ENCODE assay signal across 8 cellular contexts in the genomic region with DNA sequence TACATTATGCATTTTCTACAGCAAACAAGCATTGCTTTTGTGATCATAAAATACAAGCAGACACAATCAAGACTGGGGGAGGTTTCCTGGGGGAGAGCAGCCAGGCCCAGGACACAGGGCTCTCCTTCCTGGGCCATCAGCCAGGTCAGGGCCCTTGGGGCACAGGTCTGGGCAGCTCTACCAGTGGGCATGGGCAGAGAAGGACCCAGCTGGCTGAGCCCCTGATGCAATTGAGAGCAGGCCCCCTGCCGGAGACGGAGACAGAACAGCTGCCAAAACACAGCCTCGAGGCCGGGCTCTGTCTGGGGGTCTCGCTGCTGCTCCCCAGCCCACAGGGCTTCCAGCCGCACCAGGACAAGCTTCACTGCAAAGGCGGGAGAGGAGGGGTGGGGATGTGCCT. TPM values are rescaled to one million over a fixed set of nuclear protein-coding genes. Genes with fewer than 3 reads are reported as not detected.
"Had no signal": no experiment of that assay in that cellular context is flagged by ENCODE, and none has a peak within 500 bp of the region (broad histone marks: within the 10 kb centered on the region; RNA-seq: fewer than 3 reads in every experiment).

No MANE protein-coding gene starts in this region.

RNA-seq across cellular contexts. Expression of gene BCAR1, which starts 10.8 kb away (rescaled TPM):
- total RNA-seq: activated naive CD8-positive, alpha-beta T cell treated with anti-CD3 and anti-CD28 coated beads, Interleukin-2, amount 10 ng/mL, durations not matched to agents 7 days and 5 days; natural killer cell treated with Interleukin-12 subunit alpha and Interleukin-12 subunit beta and Interleukin-15 and Interleukin-18, amount 100 ng/mL, for 72 hours; T-helper 1 cell treated with Interleukin-12 subunit alpha and Interleukin-12 subunit beta and Interleukin-4 antibody, amounts not matched to agents 30 ng/mL and 1 ng/mL, for 36 hours had no signal

RNA-seq across cellular contexts. Expression of gene CTRB1, which starts 21.8 kb away (rescaled TPM):
- total RNA-seq: activated naive CD8-positive, alpha-beta T cell treated with anti-CD3 and anti-CD28 coated beads, Interleukin-2, amount 10 ng/mL, durations not matched to agents 7 days and 5 days; dermis blood vessel endothelial cell; gastroesophageal sphincter; liver; natural killer cell treated with Interleukin-12 subunit alpha and Interleukin-12 subunit beta and Interleukin-15 and Interleukin-18, amount 100 ng/mL, for 72 hours; skeletal muscle tissue; T-helper 1 cell treated with Interleukin-12 subunit alpha and Interleukin-12 subunit beta and Interleukin-4 antibody, amounts not matched to agents 30 ng/mL and 1 ng/mL, for 36 hours had no signal
- polyA plus RNA-seq: keratinocyte, liver had no signal

RNA-seq across cellular contexts. Expression of gene CTRB2, which starts 33.7 kb away (rescaled TPM):
- total RNA-seq: activated naive CD8-positive, alpha-beta T cell treated with anti-CD3 and anti-CD28 coated beads, Interleukin-2, amount 10 ng/mL, durations not matched to agents 7 days and 5 days; dermis blood vessel endothelial cell; gastroesophageal sphincter; natural killer cell treated with Interleukin-12 subunit alpha and Interleukin-12 subunit beta and Interleukin-15 and Interleukin-18, amount 100 ng/mL, for 72 hours; skeletal muscle tissue; T-helper 1 cell treated with Interleukin-12 subunit alpha and Interleukin-12 subunit beta and Interleukin-4 antibody, amounts not matched to agents 30 ng/mL and 1 ng/mL, for 36 hours had no signal
- polyA plus RNA-seq: keratinocyte had no signal
